ENCODE assay signal across 1 cellular context in genomic region chr5:127934791-127935256, GRCh38.
TF ChIP-seq lines count a peak whose summit lies in the region.

No MANE protein-coding gene starts in this region.

TF ChIP-seq in HepG2, 621 proteins besides CTCF, POLR2A, EP300 and RAD21 (continued from another document and continues in another):
- TF ChIP-seq, protein P1, sequence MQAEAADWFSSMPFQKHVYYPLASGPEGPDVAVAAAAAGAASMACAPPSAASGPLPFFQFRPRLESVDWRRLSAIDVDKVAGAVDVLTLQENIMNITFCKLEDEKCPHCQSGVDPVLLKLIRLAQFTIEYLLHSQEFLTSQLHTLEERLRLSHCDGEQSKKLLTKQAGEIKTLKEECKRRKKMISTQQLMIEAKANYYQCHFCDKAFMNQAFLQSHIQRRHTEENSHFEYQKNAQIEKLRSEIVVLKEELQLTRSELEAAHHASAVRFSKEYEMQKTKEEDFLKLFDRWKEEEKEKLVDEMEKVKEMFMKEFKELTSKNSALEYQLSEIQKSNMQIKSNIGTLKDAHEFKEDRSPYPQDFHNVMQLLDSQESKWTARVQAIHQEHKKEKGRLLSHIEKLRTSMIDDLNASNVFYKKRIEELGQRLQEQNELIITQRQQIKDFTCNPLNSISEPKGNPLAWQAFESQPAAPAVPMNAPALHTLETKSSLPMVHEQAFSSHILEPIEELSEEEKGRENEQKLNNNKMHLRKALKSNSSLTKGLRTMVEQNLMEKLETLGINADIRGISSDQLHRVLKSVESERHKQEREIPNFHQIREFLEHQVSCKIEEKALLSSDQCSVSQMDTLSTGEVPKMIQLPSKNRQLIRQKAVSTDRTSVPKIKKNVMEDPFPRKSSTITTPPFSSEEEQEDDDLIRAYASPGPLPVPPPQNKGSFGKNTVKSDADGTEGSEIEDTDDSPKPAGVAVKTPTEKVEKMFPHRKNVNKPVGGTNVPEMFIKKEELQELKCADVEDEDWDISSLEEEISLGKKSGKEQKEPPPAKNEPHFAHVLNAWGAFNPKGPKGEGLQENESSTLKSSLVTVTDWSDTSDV (CRISPR knock-in tag; IDR thresholded peaks at IDR 0.05) = no peak
- TF ChIP-seq, protein P2, sequence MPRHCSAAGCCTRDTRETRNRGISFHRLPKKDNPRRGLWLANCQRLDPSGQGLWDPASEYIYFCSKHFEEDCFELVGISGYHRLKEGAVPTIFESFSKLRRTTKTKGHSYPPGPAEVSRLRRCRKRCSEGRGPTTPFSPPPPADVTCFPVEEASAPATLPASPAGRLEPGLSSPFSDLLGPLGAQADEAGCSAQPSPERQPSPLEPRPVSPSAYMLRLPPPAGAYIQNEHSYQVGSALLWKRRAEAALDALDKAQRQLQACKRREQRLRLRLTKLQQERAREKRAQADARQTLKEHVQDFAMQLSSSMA (CRISPR knock-in tag; IDR thresholded peaks at IDR 0.05) = no peak
- TF ChIP-seq, protein P3, sequence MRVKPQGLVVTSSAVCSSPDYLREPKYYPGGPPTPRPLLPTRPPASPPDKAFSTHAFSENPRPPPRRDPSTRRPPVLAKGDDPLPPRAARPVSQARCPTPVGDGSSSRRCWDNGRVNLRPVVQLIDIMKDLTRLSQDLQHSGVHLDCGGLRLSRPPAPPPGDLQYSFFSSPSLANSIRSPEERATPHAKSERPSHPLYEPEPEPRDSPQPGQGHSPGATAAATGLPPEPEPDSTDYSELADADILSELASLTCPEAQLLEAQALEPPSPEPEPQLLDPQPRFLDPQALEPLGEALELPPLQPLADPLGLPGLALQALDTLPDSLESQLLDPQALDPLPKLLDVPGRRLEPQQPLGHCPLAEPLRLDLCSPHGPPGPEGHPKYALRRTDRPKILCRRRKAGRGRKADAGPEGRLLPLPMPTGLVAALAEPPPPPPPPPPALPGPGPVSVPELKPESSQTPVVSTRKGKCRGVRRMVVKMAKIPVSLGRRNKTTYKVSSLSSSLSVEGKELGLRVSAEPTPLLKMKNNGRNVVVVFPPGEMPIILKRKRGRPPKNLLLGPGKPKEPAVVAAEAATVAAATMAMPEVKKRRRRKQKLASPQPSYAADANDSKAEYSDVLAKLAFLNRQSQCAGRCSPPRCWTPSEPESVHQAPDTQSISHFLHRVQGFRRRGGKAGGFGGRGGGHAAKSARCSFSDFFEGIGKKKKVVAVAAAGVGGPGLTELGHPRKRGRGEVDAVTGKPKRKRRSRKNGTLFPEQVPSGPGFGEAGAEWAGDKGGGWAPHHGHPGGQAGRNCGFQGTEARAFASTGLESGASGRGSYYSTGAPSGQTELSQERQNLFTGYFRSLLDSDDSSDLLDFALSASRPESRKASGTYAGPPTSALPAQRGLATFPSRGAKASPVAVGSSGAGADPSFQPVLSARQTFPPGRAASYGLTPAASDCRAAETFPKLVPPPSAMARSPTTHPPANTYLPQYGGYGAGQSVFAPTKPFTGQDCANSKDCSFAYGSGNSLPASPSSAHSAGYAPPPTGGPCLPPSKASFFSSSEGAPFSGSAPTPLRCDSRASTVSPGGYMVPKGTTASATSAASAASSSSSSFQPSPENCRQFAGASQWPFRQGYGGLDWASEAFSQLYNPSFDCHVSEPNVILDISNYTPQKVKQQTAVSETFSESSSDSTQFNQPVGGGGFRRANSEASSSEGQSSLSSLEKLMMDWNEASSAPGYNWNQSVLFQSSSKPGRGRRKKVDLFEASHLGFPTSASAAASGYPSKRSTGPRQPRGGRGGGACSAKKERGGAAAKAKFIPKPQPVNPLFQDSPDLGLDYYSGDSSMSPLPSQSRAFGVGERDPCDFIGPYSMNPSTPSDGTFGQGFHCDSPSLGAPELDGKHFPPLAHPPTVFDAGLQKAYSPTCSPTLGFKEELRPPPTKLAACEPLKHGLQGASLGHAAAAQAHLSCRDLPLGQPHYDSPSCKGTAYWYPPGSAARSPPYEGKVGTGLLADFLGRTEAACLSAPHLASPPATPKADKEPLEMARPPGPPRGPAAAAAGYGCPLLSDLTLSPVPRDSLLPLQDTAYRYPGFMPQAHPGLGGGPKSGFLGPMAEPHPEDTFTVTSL (CRISPR knock-in tag; IDR thresholded peaks at IDR 0.05; ENCODE audit: borderline replicate concordance) = peak; percentile 80; the same call in 1 of the 2 replicates
- no peak for TF ChIP-seq E2F2 (CRISPR knock-in tag; IDR thresholded peaks at IDR 0.05; ENCODE audit: borderline replicate concordance)
- TF ChIP-seq ZNF775 (CRISPR knock-in tag; IDR thresholded peaks at IDR 0.05; ENCODE audit: borderline replicate concordance) = no peak
- TF ChIP-seq ZNF17 (CRISPR knock-in tag; IDR thresholded peaks at IDR 0.05) = no peak
- TF ChIP-seq ZNF761 (CRISPR knock-in tag; conservative IDR thresholded peaks at IDR 0.05) = no peak
- TF ChIP-seq JUN (CRISPR knock-in tag; IDR thresholded peaks at IDR 0.05) = peak; percentile 64; the same call in 1 of the 2 replicates
- TF ChIP-seq PREB (CRISPR knock-in tag; IDR thresholded peaks at IDR 0.05) = no peak
- TF ChIP-seq ZBTB1 (CRISPR knock-in tag; IDR thresholded peaks at IDR 0.05; ENCODE audit: borderline replicate concordance) = no peak
- no peak for TF ChIP-seq ARHGAP35 (CRISPR knock-in tag; IDR thresholded peaks at IDR 0.05; ENCODE audit: borderline replicate concordance)
- TF ChIP-seq ZBTB3 (CRISPR knock-in tag; IDR thresholded peaks at IDR 0.05; ENCODE audit: borderline replicate concordance, low read depth) = no peak
- TF ChIP-seq, protein P4, sequence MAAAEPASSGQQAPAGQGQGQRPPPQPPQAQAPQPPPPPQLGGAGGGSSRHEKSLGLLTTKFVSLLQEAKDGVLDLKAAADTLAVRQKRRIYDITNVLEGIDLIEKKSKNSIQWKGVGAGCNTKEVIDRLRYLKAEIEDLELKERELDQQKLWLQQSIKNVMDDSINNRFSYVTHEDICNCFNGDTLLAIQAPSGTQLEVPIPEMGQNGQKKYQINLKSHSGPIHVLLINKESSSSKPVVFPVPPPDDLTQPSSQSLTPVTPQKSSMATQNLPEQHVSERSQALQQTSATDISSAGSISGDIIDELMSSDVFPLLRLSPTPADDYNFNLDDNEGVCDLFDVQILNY (CRISPR knock-in tag; conservative IDR thresholded peaks at IDR 0.05) = no peak
- no peak for TF ChIP-seq ZNF773 (CRISPR knock-in tag; IDR thresholded peaks at IDR 0.05; ENCODE audit: borderline replicate concordance)
- TF ChIP-seq FOXC1 (CRISPR knock-in tag; IDR thresholded peaks at IDR 0.05; ENCODE audit: borderline replicate concordance) = no peak
- peak; percentile 77 for TF ChIP-seq MIXL1 (CRISPR knock-in tag; IDR thresholded peaks at IDR 0.05)
- TF ChIP-seq PAWR (CRISPR knock-in tag; IDR thresholded peaks at IDR 0.05; ENCODE audit: borderline replicate concordance) = no peak
- no peak for TF ChIP-seq POGK (CRISPR knock-in tag; conservative IDR thresholded peaks at IDR 0.05)
- peak; percentile 61 for TF ChIP-seq SAP130 (CRISPR knock-in tag; IDR thresholded peaks at IDR 0.05; ENCODE audit: low read depth)
- TF ChIP-seq HIC2 (CRISPR knock-in tag; IDR thresholded peaks at IDR 0.05; ENCODE audit: low read depth) = peak; percentile 69; the same call in 1 of the 2 replicates
- no peak for TF ChIP-seq CEBPG (CRISPR knock-in tag; IDR thresholded peaks at IDR 0.05)
- no peak for TF ChIP-seq HNRNPLL (IDR thresholded peaks at IDR 0.05; ENCODE audit: low read depth, low read length, poor library complexity, severe bottlenecking)
- TF ChIP-seq RFXANK (CRISPR knock-in tag; IDR thresholded peaks at IDR 0.05) = no peak
- TF ChIP-seq ZBTB21 (CRISPR knock-in tag; IDR thresholded peaks at IDR 0.05) = peak; percentile 69; the same call in 1 of the 2 replicates
- 0 out of 2 replicates have a peak, but pooled peaks have one; percentile 42 for TF ChIP-seq ZNF710 (CRISPR knock-in tag; IDR thresholded peaks at IDR 0.05; ENCODE audit: borderline replicate concordance)
- no peak for TF ChIP-seq KLF13 (CRISPR knock-in tag; IDR thresholded peaks at IDR 0.05)
- TF ChIP-seq CREBL2 (CRISPR knock-in tag; IDR thresholded peaks at IDR 0.05; ENCODE audit: borderline replicate concordance) = no peak
- TF ChIP-seq SOX5 (CRISPR knock-in tag; IDR thresholded peaks at IDR 0.05; ENCODE audit: borderline replicate concordance) = peak; percentile 89
- TF ChIP-seq KDM1A (CRISPR knock-in tag; IDR thresholded peaks at IDR 0.05) = 0 out of 2 replicates have a peak, but pooled peaks have one; percentile 41
- TF ChIP-seq, protein P5, sequence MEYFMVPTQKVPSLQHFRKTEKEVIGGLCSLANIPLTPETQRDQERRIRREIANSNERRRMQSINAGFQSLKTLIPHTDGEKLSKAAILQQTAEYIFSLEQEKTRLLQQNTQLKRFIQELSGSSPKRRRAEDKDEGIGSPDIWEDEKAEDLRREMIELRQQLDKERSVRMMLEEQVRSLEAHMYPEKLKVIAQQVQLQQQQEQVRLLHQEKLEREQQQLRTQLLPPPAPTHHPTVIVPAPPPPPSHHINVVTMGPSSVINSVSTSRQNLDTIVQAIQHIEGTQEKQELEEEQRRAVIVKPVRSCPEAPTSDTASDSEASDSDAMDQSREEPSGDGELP (IDR thresholded peaks at IDR 0.05; ENCODE audit: borderline replicate concordance, low read depth) = peak; percentile 67
- no peak for TF ChIP-seq BRD4 (CRISPR knock-in tag; IDR thresholded peaks at IDR 0.05)
- TF ChIP-seq ZNF530 (CRISPR knock-in tag; IDR thresholded peaks at IDR 0.05; ENCODE audit: low read depth) = no peak
- peak; percentile 65; the same call in 1 of the 2 replicates for TF ChIP-seq ZNF644 (CRISPR knock-in tag; IDR thresholded peaks at IDR 0.05; ENCODE audit: low read depth)
- no peak for TF ChIP-seq ZNF660 (CRISPR knock-in tag; IDR thresholded peaks at IDR 0.05; ENCODE audit: borderline replicate concordance, low read depth)
- TF ChIP-seq, protein P6, sequence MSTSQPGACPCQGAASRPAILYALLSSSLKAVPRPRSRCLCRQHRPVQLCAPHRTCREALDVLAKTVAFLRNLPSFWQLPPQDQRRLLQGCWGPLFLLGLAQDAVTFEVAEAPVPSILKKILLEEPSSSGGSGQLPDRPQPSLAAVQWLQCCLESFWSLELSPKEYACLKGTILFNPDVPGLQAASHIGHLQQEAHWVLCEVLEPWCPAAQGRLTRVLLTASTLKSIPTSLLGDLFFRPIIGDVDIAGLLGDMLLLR (CRISPR knock-in tag; IDR thresholded peaks at IDR 0.05) = no peak
- TF ChIP-seq THAP11 (CRISPR knock-in tag; IDR thresholded peaks at IDR 0.05) = peak; percentile 46; the same call in 1 of the 2 replicates
